17 cellular contexts compared by ENCODE assay signal in the genomic region with DNA sequence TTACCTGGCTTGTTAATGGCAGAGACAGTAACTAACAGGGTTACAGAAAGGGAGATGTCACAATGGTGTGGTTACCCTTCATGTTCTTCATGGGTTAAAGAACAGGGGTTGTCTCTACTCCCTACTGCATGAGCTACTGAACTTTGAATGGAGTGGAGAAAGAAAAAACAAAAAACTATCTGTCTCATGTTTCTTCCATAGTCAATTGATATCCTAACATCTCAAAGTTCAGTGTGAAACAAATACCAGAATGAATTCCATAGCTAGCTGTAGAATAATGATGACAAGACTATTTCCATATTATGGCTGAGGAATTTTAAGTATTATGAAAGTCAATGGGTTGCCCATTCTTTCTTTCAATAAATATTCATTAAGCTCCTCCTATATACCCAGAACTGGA.
DNase-seq lines count a peak whose midpoint lies in the region; ATAC-seq lines count a peak whose summit lies in the region.
"Had no signal": no experiment of that assay in that cellular context is flagged by ENCODE, and none has a peak within 500 bp of the region (broad histone marks: within the 10 kb centered on the region; RNA-seq: fewer than 3 reads in every experiment).

No MANE protein-coding gene starts in this region.

- peaks cover 6% of the 10 kb centered on the region for H3K9me3 Mint-ChIP-seq in activated naive CD8-positive, alpha-beta T cell treated with anti-CD3 and anti-CD28 coated beads, Interleukin-2, amount 10 ng/mL, durations not matched to agents 7 days and 5 days
- H3K9me3 Mint-ChIP-seq in activated naive CD8-positive, alpha-beta T cell treated with anti-CD3 and anti-CD28 coated beads, Interleukin-2, amount 50 U/mL, for 24 hours: no peaks in the 10 kb centered on the region
- peaks cover 0 to 6% (median 0%) of the 10 kb centered on the region in 3 donors for H3K9me3 Mint-ChIP-seq in T-cell
- no peaks in the 10 kb centered on the region for H3K9me3 Mint-ChIP-seq in central memory CD8-positive, alpha-beta T cell
- peaks cover 4% of the 10 kb centered on the region for H3K9me3 Mint-ChIP-seq in natural killer cell treated with Interleukin-12 subunit alpha and Interleukin-12 subunit beta and Interleukin-15 and Interleukin-18, amount 100 ng/mL, for 72 hours
- peaks cover 20% of the 10 kb centered on the region for H3K9me3 Mint-ChIP-seq in activated naive CD4-positive, alpha-beta T cell treated with anti-CD3 and anti-CD28 coated beads, Interleukin-2, amount 10 ng/mL, durations not matched to agents 7 days and 5 days
- H3K9me3 Mint-ChIP-seq: H9 had no signal

- no peak for ATAC-seq in activated naive CD8-positive, alpha-beta T cell treated with anti-CD3 and anti-CD28 coated beads, Interleukin-2, amount 10 ng/mL, durations not matched to agents 7 days and 5 days (ENCODE audit: low read depth)
- ATAC-seq in activated naive CD8-positive, alpha-beta T cell treated with anti-CD3 and anti-CD28 coated beads, Interleukin-2, amount 50 U/mL, for 24 hours: no peak
- ATAC-seq in T-cell (replicated peaks in 1 of 4) (no peak), HG03039 (IDR thresholded peaks at IDR 0.05; ENCODE audit: unreplicated experiment) (no peak), HG02610 (IDR thresholded peaks at IDR 0.05; ENCODE audit: unreplicated experiment) (no peak)
- no peak for ATAC-seq in central memory CD8-positive, alpha-beta T cell (replicated peaks; ENCODE audit: extremely low read depth, poor library complexity, severe bottlenecking)
- ATAC-seq in natural killer cell treated with Interleukin-12 subunit alpha and Interleukin-12 subunit beta and Interleukin-15 and Interleukin-18, amount 100 ng/mL, for 72 hours: no peak

- no peak for DNase-seq in activated naive CD8-positive, alpha-beta T cell treated with anti-CD3 and anti-CD28 coated beads, Interleukin-2, amount 10 ng/mL, durations not matched to agents 7 days and 5 days
- DNase-seq in activated naive CD8-positive, alpha-beta T cell treated with anti-CD3 and anti-CD28 coated beads, Interleukin-2, amount 50 U/mL, for 24 hours: no peak
- DNase-seq in T-cell: no peak
- no peak for DNase-seq in central memory CD8-positive, alpha-beta T cell (ENCODE audit: low spot score in 2 of 2)
- no peak for DNase-seq in natural killer cell treated with Interleukin-12 subunit alpha and Interleukin-12 subunit beta and Interleukin-15 and Interleukin-18, amount 100 ng/mL, for 72 hours (ENCODE audit: low spot score)
- DNase-seq in activated naive CD4-positive, alpha-beta T cell treated with anti-CD3 and anti-CD28 coated beads, Interleukin-2, amount 10 ng/mL, durations not matched to agents 7 days and 5 days: no peak
- DNase-seq: 8988T; ACHN; CD4-positive, CD25-positive, alpha-beta regulatory T cell; COR-L47; DMS153; DMS79 treated with DMSO at 0.1 percent for 48 hours; GDM1; GOT3; H9 had no signal

- H3K36me3 Mint-ChIP-seq in activated naive CD8-positive, alpha-beta T cell treated with anti-CD3 and anti-CD28 coated beads, Interleukin-2, amount 10 ng/mL, durations not matched to agents 7 days and 5 days: peaks cover 33% of the 10 kb centered on the region
- H3K36me3 Mint-ChIP-seq in activated naive CD8-positive, alpha-beta T cell treated with anti-CD3 and anti-CD28 coated beads, Interleukin-2, amount 50 U/mL, for 24 hours (ENCODE audit: low read depth): no peaks in the 10 kb centered on the region
- no peaks in the 10 kb centered on the region for H3K36me3 Mint-ChIP-seq in T-cell
- peaks cover 4% of the 10 kb centered on the region for H3K36me3 Mint-ChIP-seq in central memory CD8-positive, alpha-beta T cell (ENCODE audit: insufficient read depth)
- peaks cover 4% of the 10 kb centered on the region for H3K36me3 Mint-ChIP-seq in natural killer cell treated with Interleukin-12 subunit alpha and Interleukin-12 subunit beta and Interleukin-15 and Interleukin-18, amount 100 ng/mL, for 72 hours
- peaks cover 32% of the 10 kb centered on the region for H3K36me3 Mint-ChIP-seq in activated naive CD4-positive, alpha-beta T cell treated with anti-CD3 and anti-CD28 coated beads, Interleukin-2, amount 10 ng/mL, durations not matched to agents 7 days and 5 days
- H3K36me3 Mint-ChIP-seq: CD4-positive, CD25-positive, alpha-beta regulatory T cell had no signal

- POLR2A ChIA-PET in activated naive CD8-positive, alpha-beta T cell treated with anti-CD3 and anti-CD28 coated beads, Interleukin-2, amount 10 ng/mL, durations not matched to agents 7 days and 5 days (lab: Charles Lee): interaction anchor here (2.4 kb wide), 1 partner anchor 247 kb away, joined by 10 read pairs; the partner anchor contains the start of gene BCL6
- POLR2A ChIA-PET in T-cell (lab: Charles Lee): no interaction called here

- no peak overlapping the region for H3K4me3 Mint-ChIP-seq in activated naive CD8-positive, alpha-beta T cell treated with anti-CD3 and anti-CD28 coated beads, Interleukin-2, amount 10 ng/mL, durations not matched to agents 7 days and 5 days
- H3K4me3 Mint-ChIP-seq in activated naive CD8-positive, alpha-beta T cell treated with anti-CD3 and anti-CD28 coated beads, Interleukin-2, amount 50 U/mL, for 24 hours: no peak overlapping the region
- H3K4me3 Mint-ChIP-seq in T-cell: no peak overlapping the region
- no peak overlapping the region for H3K4me3 Mint-ChIP-seq in central memory CD8-positive, alpha-beta T cell
- peak overlapping the region; percentile 5 for H3K4me3 Mint-ChIP-seq in natural killer cell treated with Interleukin-12 subunit alpha and Interleukin-12 subunit beta and Interleukin-15 and Interleukin-18, amount 100 ng/mL, for 72 hours
- no peak overlapping the region for H3K4me3 Mint-ChIP-seq in activated naive CD4-positive, alpha-beta T cell treated with anti-CD3 and anti-CD28 coated beads, Interleukin-2, amount 10 ng/mL, durations not matched to agents 7 days and 5 days
- H3K4me3 Mint-ChIP-seq: H9 had no signal

- no peaks in the 10 kb centered on the region for H3K27me3 Mint-ChIP-seq in activated naive CD8-positive, alpha-beta T cell treated with anti-CD3 and anti-CD28 coated beads, Interleukin-2, amount 10 ng/mL, durations not matched to agents 7 days and 5 days
- H3K27me3 Mint-ChIP-seq in activated naive CD8-positive, alpha-beta T cell treated with anti-CD3 and anti-CD28 coated beads, Interleukin-2, amount 50 U/mL, for 24 hours: peaks cover 2% of the 10 kb centered on the region
- no peaks in the 10 kb centered on the region for H3K27me3 Mint-ChIP-seq in T-cell
- H3K27me3 Mint-ChIP-seq in central memory CD8-positive, alpha-beta T cell: no peaks in the 10 kb centered on the region
- no peaks in the 10 kb centered on the region for H3K27me3 Mint-ChIP-seq in natural killer cell treated with Interleukin-12 subunit alpha and Interleukin-12 subunit beta and Interleukin-15 and Interleukin-18, amount 100 ng/mL, for 72 hours
- H3K27me3 Mint-ChIP-seq in activated naive CD4-positive, alpha-beta T cell treated with anti-CD3 and anti-CD28 coated beads, Interleukin-2, amount 10 ng/mL, durations not matched to agents 7 days and 5 days: peaks cover 5% of the 10 kb centered on the region
- H3K27me3 Mint-ChIP-seq: CD4-positive, CD25-positive, alpha-beta regulatory T cell had no signal

- CTCF ChIA-PET in T-cell (lab: Charles Lee): interaction anchor here in 1 of 2 donors (0.9 kb wide), 1 partner anchor 252 kb away, joined by 3 read pairs; no protein-coding TSS in a partner anchor
- CTCF ChIA-PET in activated naive CD4-positive, alpha-beta T cell treated with anti-CD3 and anti-CD28 coated beads, Interleukin-2, amount 10 ng/mL, durations not matched to agents 7 days and 5 days (lab: Charles Lee): interaction anchor here (1.2 to 1.6 kb wide), 3 partner anchors 7 to 63 kb away, joined by 3 to 6 read pairs (median 3); no protein-coding TSS in a partner anchor

- H3K27ac Mint-ChIP-seq in activated naive CD8-positive, alpha-beta T cell treated with anti-CD3 and anti-CD28 coated beads, Interleukin-2, amount 10 ng/mL, durations not matched to agents 7 days and 5 days: peak overlapping the region; percentile 27
- no peak overlapping the region for H3K27ac Mint-ChIP-seq in activated naive CD8-positive, alpha-beta T cell treated with anti-CD3 and anti-CD28 coated beads, Interleukin-2, amount 50 U/mL, for 24 hours
- H3K27ac Mint-ChIP-seq in T-cell: peak overlapping the region; percentile 53 to 75
- H3K27ac Mint-ChIP-seq in central memory CD8-positive, alpha-beta T cell (ENCODE audit: low read depth): peak overlapping the region; percentile 77
- peak overlapping the region; percentile 90 to 93 for H3K27ac Mint-ChIP-seq in natural killer cell treated with Interleukin-12 subunit alpha and Interleukin-12 subunit beta and Interleukin-15 and Interleukin-18, amount 100 ng/mL, for 72 hours
- H3K27ac Mint-ChIP-seq in activated naive CD4-positive, alpha-beta T cell treated with anti-CD3 and anti-CD28 coated beads, Interleukin-2, amount 10 ng/mL, durations not matched to agents 7 days and 5 days: no peak overlapping the region
- H3K27ac Mint-ChIP-seq: H9 had no signal

- peaks cover 59% of the 10 kb centered on the region for H3K4me1 Mint-ChIP-seq in activated naive CD8-positive, alpha-beta T cell treated with anti-CD3 and anti-CD28 coated beads, Interleukin-2, amount 10 ng/mL, durations not matched to agents 7 days and 5 days
- peaks cover 52% of the 10 kb centered on the region for H3K4me1 Mint-ChIP-seq in activated naive CD8-positive, alpha-beta T cell treated with anti-CD3 and anti-CD28 coated beads, Interleukin-2, amount 50 U/mL, for 24 hours
- H3K4me1 Mint-ChIP-seq in T-cell: peaks cover 67 to 74% (median 70%) of the 10 kb centered on the region in 3 donors
- H3K4me1 Mint-ChIP-seq in central memory CD8-positive, alpha-beta T cell: peaks cover 56% of the 10 kb centered on the region
- peaks cover 49 to 58% of the 10 kb centered on the region in 2 donors for H3K4me1 Mint-ChIP-seq in natural killer cell treated with Interleukin-12 subunit alpha and Interleukin-12 subunit beta and Interleukin-15 and Interleukin-18, amount 100 ng/mL, for 72 hours (ENCODE audit: low read depth in 2 of 2)
- peaks cover 73% of the 10 kb centered on the region for H3K4me1 Mint-ChIP-seq in activated naive CD4-positive, alpha-beta T cell treated with anti-CD3 and anti-CD28 coated beads, Interleukin-2, amount 10 ng/mL, durations not matched to agents 7 days and 5 days

Comparison
In these comparisons a context has a peak if more than half of its experiments do, and no peak if none do; other contexts are left out.
1. H3K27ac Mint-ChIP-seq: peak in activated naive CD8-positive, alpha-beta T cell treated with anti-CD3 and anti-CD28 coated beads, Interleukin-2, amount 10 ng/mL, durations not matched to agents 7 days and 5 days (single experiment), T-cell (2 of 2), central memory CD8-positive, alpha-beta T cell (single experiment) and natural killer cell treated with Interleukin-12 subunit alpha and Interleukin-12 subunit beta and Interleukin-15 and Interleukin-18, amount 100 ng/mL, for 72 hours (2 of 2); none in activated naive CD8-positive, alpha-beta T cell treated with anti-CD3 and anti-CD28 coated beads, Interleukin-2, amount 50 U/mL, for 24 hours (single experiment) and activated naive CD4-positive, alpha-beta T cell treated with anti-CD3 and anti-CD28 coated beads, Interleukin-2, amount 10 ng/mL, durations not matched to agents 7 days and 5 days (single experiment).